In the genomic region with DNA sequence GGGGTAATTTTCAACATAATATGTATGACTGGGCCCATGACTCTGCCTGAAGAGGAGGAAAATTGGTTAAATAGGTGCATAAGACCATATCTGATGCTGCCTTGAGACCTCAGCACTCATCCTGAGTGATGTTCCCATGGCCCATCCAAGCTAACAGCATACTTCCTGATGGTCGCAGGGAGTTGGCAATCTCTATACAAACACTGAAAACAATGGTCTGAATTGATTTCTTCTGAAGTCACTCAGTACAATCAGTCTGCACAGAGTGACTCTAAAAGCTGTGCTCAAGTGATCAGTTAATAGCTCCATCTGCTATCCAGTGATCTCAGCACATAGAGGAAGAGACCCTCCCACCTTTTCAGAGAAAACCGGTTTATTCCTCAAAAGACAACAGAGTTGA, we compare ENCODE assay signal across 1 cellular context.
TF ChIP-seq lines count a peak whose summit lies in the region.

No MANE protein-coding gene starts in this region.

TF ChIP-seq in H1, 55 proteins besides CTCF, POLR2A, EP300 and RAD21:
- no peak for TF ChIP-seq ATF3 (IDR thresholded peaks at IDR 0.05; ENCODE audit: insufficient read depth, low read depth, low read length)
- no peak for TF ChIP-seq SIN3A (conservative IDR thresholded peaks at IDR 0.05 in 1 of 2, IDR thresholded peaks at IDR 0.05 in 1 of 2; ENCODE audit: low read depth in 1 of 2, low read length in 2 of 2)
- TF ChIP-seq FOSL1 (IDR thresholded peaks at IDR 0.05; ENCODE audit: insufficient read depth, low read depth, low read length), result no peak
- no peak for TF ChIP-seq ATF2 (IDR thresholded peaks at IDR 0.05; ENCODE audit: low read length)
- TF ChIP-seq USF2 (IDR thresholded peaks at IDR 0.05; ENCODE audit: low read length), result no peak
- no peak for TF ChIP-seq SUZ12 (IDR thresholded peaks at IDR 0.05; ENCODE audit: low read length)
- TF ChIP-seq TCF12 (IDR thresholded peaks at IDR 0.05; ENCODE audit: low read depth, low read length), result no peak
- TF ChIP-seq GABPA (IDR thresholded peaks at IDR 0.05; ENCODE audit: borderline replicate concordance, insufficient read depth, low read length), result no peak
- no peak for TF ChIP-seq TAF1 (IDR thresholded peaks at IDR 0.05; ENCODE audit: low read depth, low read length)
- TF ChIP-seq TBP (IDR thresholded peaks at IDR 0.05; ENCODE audit: low read depth, low read length), result no peak
- TF ChIP-seq BACH1 (IDR thresholded peaks at IDR 0.05; ENCODE audit: low read length), result no peak
- TF ChIP-seq SP4 (IDR thresholded peaks at IDR 0.05; ENCODE audit: low read length), result no peak
- TF ChIP-seq KDM4A (IDR thresholded peaks at IDR 0.05; ENCODE audit: low read depth, low read length, severe bottlenecking), result no peak
- TF ChIP-seq HDAC2 (IDR thresholded peaks at IDR 0.05; ENCODE audit: borderline replicate concordance in 1 of 2, low read depth in 2 of 2, low read length in 2 of 2), result no peak
- TF ChIP-seq SIRT6 (IDR thresholded peaks at IDR 0.05; ENCODE audit: low read length), result no peak
- no peak for TF ChIP-seq SP2 (IDR thresholded peaks at IDR 0.05; ENCODE audit: low read length)
